ENCODE assay signal across 8 cellular contexts in genomic region chr15:34436956-34437442, GRCh38. TPM values are rescaled to one million over a fixed set of nuclear protein-coding genes. Genes with fewer than 3 reads are reported as not detected.
DNase-seq lines count a peak whose midpoint lies in the region; ATAC-seq and TF ChIP-seq lines count a peak whose summit lies in the region.

No MANE protein-coding gene starts in this region.

- no peaks in the 10 kb centered on the region for H3K9me3 ChIP-seq in mucosa of descending colon

- H3K4me1 Mint-ChIP-seq in activated CD4-positive, alpha-beta T cell treated with anti-CD3 and anti-CD28 coated beads, Interleukin-2, amount 10 ng/mL, durations not matched to agents 7 days and 5 days = peaks cover 23% of the 10 kb centered on the region
- H3K4me1 Mint-ChIP-seq in stimulated activated naive B cell treated with anti-CD40 and anti-IgM and Interleukin-4, amounts not matched to agents 10 μg/mL and 1 μg/mL and 100 μg/mL, for 72 hours = peaks cover 14 to 21% of the 10 kb centered on the region in 2 donors

- POLR2A ChIA-PET in AG04449 (lab: Yijun Ruan, JAX) = interaction anchor here (1.1 kb wide), 1 partner anchor 146 kb away, joined by 3 read pairs; the partner anchor contains the start of gene GOLGA8B
- POLR2A ChIA-PET in activated CD4-positive, alpha-beta T cell treated with anti-CD3 and anti-CD28 coated beads, Interleukin-2, amount 10 ng/mL, durations not matched to agents 7 days and 5 days (lab: Charles Lee) = interaction anchor here (0.6 kb wide), 2 partner anchors 70 to 1237 kb away, joined by 3 to 4 read pairs; partner anchors contain the start of gene LPCAT4

- peak; percentile 55 for ATAC-seq in GM18868 (IDR thresholded peaks at IDR 0.05; ENCODE audit: unreplicated experiment)
- ATAC-seq in HG03565 (IDR thresholded peaks at IDR 0.05; ENCODE audit: unreplicated experiment) = peak; percentile 37
- peak; percentile 77 for ATAC-seq in mucosa of descending colon
- peak; percentile 74 to 78 for ATAC-seq in stimulated activated naive B cell treated with anti-CD40 and anti-IgM and Interleukin-4, amounts not matched to agents 10 μg/mL and 1 μg/mL and 100 μg/mL, for 72 hours (replicated peaks)

- peak; percentile 11 for TF ChIP-seq CTCF in AG04449 (IDR thresholded peaks at IDR 0.05; ENCODE audit: insufficient read depth, low read length, missing control alignments)
- no peak for TF ChIP-seq CTCF in mucosa of descending colon (IDR thresholded peaks at IDR 0.05)

- H3K4me3 ChIP-seq in AG04449 (ENCODE audit: low read depth, low read length) (peak overlapping the region; percentile 66), mucosa of descending colon (peak overlapping the region; percentile 33)

- peaks cover 6% of the 10 kb centered on the region for H3K27me3 Mint-ChIP-seq in activated CD4-positive, alpha-beta T cell treated with anti-CD3 and anti-CD28 coated beads, Interleukin-2, amount 10 ng/mL, durations not matched to agents 7 days and 5 days
- H3K27me3 Mint-ChIP-seq in stimulated activated naive B cell treated with anti-CD40 and anti-IgM and Interleukin-4, amounts not matched to agents 10 μg/mL and 1 μg/mL and 100 μg/mL, for 72 hours = peaks cover 0 to 3% of the 10 kb centered on the region in 2 donors

- no peaks in the 10 kb centered on the region for H3K9me3 Mint-ChIP-seq in activated CD4-positive, alpha-beta T cell treated with anti-CD3 and anti-CD28 coated beads, Interleukin-2, amount 10 ng/mL, durations not matched to agents 7 days and 5 days
- no peaks in the 10 kb centered on the region for H3K9me3 Mint-ChIP-seq in stimulated activated naive B cell treated with anti-CD40 and anti-IgM and Interleukin-4, amounts not matched to agents 10 μg/mL and 1 μg/mL and 100 μg/mL, for 72 hours

- CTCF ChIA-PET in AG04449 (lab: Yijun Ruan, JAX) = interaction anchor here (1.0 kb wide), 1 partner anchor 144 kb away, joined by 3 read pairs; no protein-coding TSS in a partner anchor
- CTCF ChIA-PET in activated CD4-positive, alpha-beta T cell treated with anti-CD3 and anti-CD28 coated beads, Interleukin-2, amount 10 ng/mL, durations not matched to agents 7 days and 5 days (lab: Charles Lee) = no interaction called here

- peak overlapping the region; percentile 90 for H3K27ac Mint-ChIP-seq in activated CD4-positive, alpha-beta T cell treated with anti-CD3 and anti-CD28 coated beads, Interleukin-2, amount 10 ng/mL, durations not matched to agents 7 days and 5 days
- H3K27ac Mint-ChIP-seq in stimulated activated naive B cell treated with anti-CD40 and anti-IgM and Interleukin-4, amounts not matched to agents 10 μg/mL and 1 μg/mL and 100 μg/mL, for 72 hours = no peak overlapping the region

- peaks cover 8% of the 10 kb centered on the region for H3K4me1 ChIP-seq in mucosa of descending colon (ENCODE audit: low read depth)

- no peaks in the 10 kb centered on the region for H3K36me3 ChIP-seq in mucosa of descending colon (ENCODE audit: low read depth)

- H3K36me3 Mint-ChIP-seq in activated CD4-positive, alpha-beta T cell treated with anti-CD3 and anti-CD28 coated beads, Interleukin-2, amount 10 ng/mL, durations not matched to agents 7 days and 5 days (ENCODE audit: low read depth) = peaks cover 23% of the 10 kb centered on the region
- H3K36me3 Mint-ChIP-seq in stimulated activated naive B cell treated with anti-CD40 and anti-IgM and Interleukin-4, amounts not matched to agents 10 μg/mL and 1 μg/mL and 100 μg/mL, for 72 hours = peaks cover 18 to 33% of the 10 kb centered on the region in 2 donors

- intact Hi-C loops in mucosa of descending colon (cut with DNase I, micrococcal nuclease) = no loop called here

- DNase-seq in AG04449 (ENCODE audit: low read depth, low spot score) (no peak), mucosa of descending colon (peak; percentile 19 to 67 (median 61)), NCI-H226 (no peak)
- DNase-seq in activated CD4-positive, alpha-beta T cell treated with anti-CD3 and anti-CD28 coated beads, Interleukin-2, amount 10 ng/mL, durations not matched to agents 7 days and 5 days = peak; percentile 51
- peak; percentile 30 for DNase-seq in effector CD4-positive, alpha-beta T cell
- peak; percentile 34 for DNase-seq in stimulated activated naive B cell treated with anti-CD40 and anti-IgM and Interleukin-4, amounts not matched to agents 10 μg/mL and 1 μg/mL and 100 μg/mL, for 72 hours

- peak overlapping the region; percentile 87 for H3K4me3 Mint-ChIP-seq in activated CD4-positive, alpha-beta T cell treated with anti-CD3 and anti-CD28 coated beads, Interleukin-2, amount 10 ng/mL, durations not matched to agents 7 days and 5 days
- peak overlapping the region; percentile 90 to 96 for H3K4me3 Mint-ChIP-seq in stimulated activated naive B cell treated with anti-CD40 and anti-IgM and Interleukin-4, amounts not matched to agents 10 μg/mL and 1 μg/mL and 100 μg/mL, for 72 hours

RNA-seq across cellular contexts. Expression of gene GOLGA8A, which starts 0.6 kb away (rescaled TPM):
- 100 to 1,000 TPM; 253 to 262 TPM for total RNA-seq in activated CD4-positive, alpha-beta T cell treated with anti-CD3 and anti-CD28 coated beads, Interleukin-2, amount 10 ng/mL, durations not matched to agents 7 days and 5 days
- total RNA-seq in mucosa of descending colon = 10 to 100 TPM; 37.6 to 60.0 (median 46.4) TPM

Comparison
In these comparisons a context has a peak if more than half of its experiments do, and no peak if none do; other contexts are left out.
1. DNase-seq: peak in activated CD4-positive, alpha-beta T cell treated with anti-CD3 and anti-CD28 coated beads, Interleukin-2, amount 10 ng/mL, durations not matched to agents 7 days and 5 days (single experiment), effector CD4-positive, alpha-beta T cell (single experiment), mucosa of descending colon (3 of 3) and stimulated activated naive B cell treated with anti-CD40 and anti-IgM and Interleukin-4, amounts not matched to agents 10 μg/mL and 1 μg/mL and 100 μg/mL, for 72 hours (single experiment); none in AG04449 (single experiment) and NCI-H226 (single experiment).
2. RNA of gene GOLGA8A, which starts 0.6 kb away (total RNA-seq): 253 to 262 TPM in activated CD4-positive, alpha-beta T cell treated with anti-CD3 and anti-CD28 coated beads, Interleukin-2, amount 10 ng/mL, durations not matched to agents 7 days and 5 days; 37.6 to 60.0 TPM in mucosa of descending colon; every median in the first group is over 4 times any median in the second.
3. Peak in every context shown above with its lines, with median percentiles within 50 percentile points of each other: ATAC-seq.